ENCODE assay signal across 20 cellular contexts in genomic region chr2:120516323-120517314, GRCh38.
"Had no signal": no experiment of that assay in that cellular context is flagged by ENCODE, and none has a peak within 500 bp of the region (broad histone marks: within the 10 kb centered on the region; RNA-seq: fewer than 3 reads in every experiment).

No MANE protein-coding gene starts in this region.

- H3K9me3 ChIP-seq: left ventricle myocardium inferior, neutrophil, upper lobe of left lung had no signal

- H3K4me1 Mint-ChIP-seq: activated naive CD4-positive, alpha-beta T cell treated with anti-CD3 and anti-CD28 coated beads, Interleukin-2, amount 10 ng/mL, durations not matched to agents 7 days and 5 days; memory B cell; stimulated activated naive CD8-positive, alpha-beta T cell treated with anti-CD3 and anti-CD28 coated beads, Interleukin-15, amount 100 ng/mL, for 72 hours had no signal

- H3K27ac Mint-ChIP-seq: activated naive CD4-positive, alpha-beta T cell treated with anti-CD3 and anti-CD28 coated beads, Interleukin-2, amount 10 ng/mL, durations not matched to agents 7 days and 5 days; memory B cell; naive thymus-derived CD8-positive, alpha-beta T cell had no signal

- H3K9me3 Mint-ChIP-seq: activated naive CD4-positive, alpha-beta T cell treated with anti-CD3 and anti-CD28 coated beads, Interleukin-2, amount 10 ng/mL, durations not matched to agents 7 days and 5 days; stimulated activated naive CD8-positive, alpha-beta T cell treated with anti-CD3 and anti-CD28 coated beads, Interleukin-15, amount 100 ng/mL, for 72 hours had no signal

- H3K36me3 Mint-ChIP-seq: activated naive CD4-positive, alpha-beta T cell treated with anti-CD3 and anti-CD28 coated beads, Interleukin-2, amount 10 ng/mL, durations not matched to agents 7 days and 5 days; naive thymus-derived CD8-positive, alpha-beta T cell had no signal

- H3K27ac ChIP-seq: left ventricle myocardium inferior, neutrophil, parathyroid adenoma, skin epidermis, upper lobe of left lung had no signal

- H3K79me2 ChIP-seq: parathyroid adenoma had no signal

- H3K4me3 Mint-ChIP-seq: activated naive CD4-positive, alpha-beta T cell treated with anti-CD3 and anti-CD28 coated beads, Interleukin-2, amount 10 ng/mL, durations not matched to agents 7 days and 5 days; memory B cell; naive thymus-derived CD8-positive, alpha-beta T cell; stimulated activated naive CD8-positive, alpha-beta T cell treated with anti-CD3 and anti-CD28 coated beads, Interleukin-15, amount 100 ng/mL, for 72 hours had no signal

- H3K36me3 ChIP-seq: left ventricle myocardium inferior, neutrophil, upper lobe of left lung had no signal

- H3K9ac ChIP-seq: parathyroid adenoma had no signal

- ATAC-seq: naive thymus-derived CD8-positive, alpha-beta T cell; SK-N-SH treated with all-trans-retinoic acid at 6 μM for 48 hours; stimulated activated naive CD8-positive, alpha-beta T cell treated with anti-CD3 and anti-CD28 coated beads, Interleukin-15, amount 100 ng/mL, for 72 hours had no signal

- H2AFZ ChIP-seq: parathyroid adenoma had no signal

- H3K4me3 ChIP-seq: left ventricle myocardium inferior, skin epidermis, upper lobe of left lung had no signal

- H3K27me3 ChIP-seq: upper lobe of left lung had no signal

- DNase-seq: activated CD4-positive, alpha-beta T cell treated with anti-CD3 and anti-CD28 coated beads for 1 hour; activated CD4-positive, alpha-beta T cell treated with anti-CD3 and anti-CD28 coated beads, Interleukin-2, amount 50 U/mL, for 4 hours; central memory CD4-positive, alpha-beta T cell; cortex of kidney; effector memory CD4-positive, alpha-beta T cell; islet precursor cell; left ventricle myocardium inferior; naive thymus-derived CD8-positive, alpha-beta T cell; retina; stimulated activated CD4-positive, alpha-beta T cell treated with anti-CD3 and anti-CD28 coated beads, Interleukin-15, amount 100 ng/mL, for 24 hours; stimulated activated naive CD8-positive, alpha-beta T cell treated with anti-CD3 and anti-CD28 coated beads, Interleukin-15, amount 100 ng/mL, for 72 hours; T-helper 1 cell; T1000; upper lobe of left lung had no signal

- H3K4me1 ChIP-seq: parathyroid adenoma, upper lobe of left lung had no signal
